Comparison of ENCODE assay signal across 16 cellular contexts in the genomic region with DNA sequence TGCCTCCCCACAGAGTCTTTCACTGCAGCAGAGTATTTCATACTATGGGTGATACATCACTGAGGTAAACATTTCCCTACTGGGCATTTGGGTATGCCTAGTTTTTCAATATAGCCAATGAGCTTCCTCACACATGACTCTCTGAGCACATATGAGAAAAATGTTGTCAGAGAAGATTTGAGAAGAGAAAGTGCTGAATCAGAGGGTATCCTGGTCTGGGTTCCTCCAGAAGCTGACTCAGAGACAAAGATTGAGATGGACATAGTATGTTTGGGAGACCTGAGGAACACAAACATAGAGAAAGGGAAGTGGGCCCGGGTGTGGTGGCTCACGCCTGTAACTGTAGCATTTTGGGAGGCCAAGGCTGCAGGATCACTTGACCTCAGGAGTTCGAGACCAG. TPM values are rescaled to one million over a fixed set of nuclear protein-coding genes. Genes with fewer than 3 reads are reported as not detected.
DNase-seq lines count a peak whose midpoint lies in the region; ATAC-seq, FAIRE-seq and TF ChIP-seq lines count a peak whose summit lies in the region.
"Had no signal": no experiment of that assay in that cellular context is flagged by ENCODE, and none has a peak within 500 bp of the region (broad histone marks: within the 10 kb centered on the region; RNA-seq: fewer than 3 reads in every experiment).

No MANE protein-coding gene starts in this region.

- TF ChIP-seq RAD21 in HepG2 (CRISPR knock-in tag; IDR thresholded peaks at IDR 0.05): no peak

- H3K4me2 ChIP-seq in HepG2 (ENCODE audit: low read depth, low read length): no peak overlapping the region

- H3K9ac ChIP-seq in HepG2 (ENCODE audit: insufficient read depth, low read depth, low read length) (no peak overlapping the region), endodermal cell (ENCODE audit: extremely low read depth, low read length, poor library complexity, severe bottlenecking) (no peak overlapping the region)

- FAIRE-seq in HepG2 (lab: Jason Lieb, UNC): no peak

- no peak for TF ChIP-seq POLR2A in HepG2 (IDR thresholded peaks at IDR 0.05; ENCODE audit: insufficient read depth in 1 of 2, low read depth in 2 of 2, low read length in 2 of 2)

- no peaks in the 10 kb centered on the region for H3K4me1 ChIP-seq in HepG2 (ENCODE audit: insufficient read depth, low read length)
- no peaks in the 10 kb centered on the region for H3K4me1 ChIP-seq in endodermal cell (ENCODE audit: control insufficient read depth, insufficient read depth, low read length)

- no peak overlapping the region for H2AFZ ChIP-seq in HepG2 (ENCODE audit: low read length)

- no peak for TF ChIP-seq CTCF in CD14-positive monocyte (IDR thresholded peaks at IDR 0.05)
- no peak for TF ChIP-seq CTCF in HepG2 (CRISPR knock-in tag; IDR thresholded peaks at IDR 0.05)
- no peak for TF ChIP-seq CTCF in endodermal cell (conservative IDR thresholded peaks at IDR 0.05)

- peaks cover 5 to 16% (median 11%) of the 10 kb centered on the region in 7 donors for H3K9me3 Mint-ChIP-seq in CD14-positive monocyte
- H3K9me3 Mint-ChIP-seq in endodermal cell: peaks cover 3% of the 10 kb centered on the region
- H3K9me3 Mint-ChIP-seq: memory B cell had no signal

- H3K36me3 Mint-ChIP-seq in CD14-positive monocyte (peaks cover 63 to 89% of the 10 kb centered on the region in 2 donors), endodermal cell (ENCODE audit: low read depth) (peaks cover 23% of the 10 kb centered on the region)

- in situ Hi-C loops in HepG2 (cut with HindIII; ENCODE audit: extremely low pct_ligation_motif_present, low pct_unique_long_range_greater_than_20kb): no loop called here

- H3K4me3 ChIP-seq in HepG2 (replicated peaks in 1 of 3; ENCODE audit: insufficient read depth in 1 of 3, low read depth in 2 of 3, low read length in 3 of 3): no peak overlapping the region
- no peak overlapping the region for H3K4me3 ChIP-seq in MG63
- no peak overlapping the region for H3K4me3 ChIP-seq in endodermal cell (ENCODE audit: low read length)

- POLR2A ChIA-PET in HepG2 (lab: Yijun Ruan, JAX): interaction anchor here (1.2 kb wide), 1 partner anchor 13 kb away, joined by 3 read pairs; the partner anchor contains the start of gene SLC8B1

- H3K27ac Mint-ChIP-seq in CD14-positive monocyte: peak overlapping the region; percentile 84 to 93 (median 90)
- no peak overlapping the region for H3K27ac Mint-ChIP-seq in endodermal cell
- H3K27ac Mint-ChIP-seq: memory B cell had no signal

- no peaks in the 10 kb centered on the region for H3K27me3 ChIP-seq in HepG2 (ENCODE audit: control insufficient read depth in 1 of 2, insufficient read depth in 2 of 2, low read length in 2 of 2)
- H3K27me3 ChIP-seq in MG63: no peaks in the 10 kb centered on the region
- no peaks in the 10 kb centered on the region for H3K27me3 ChIP-seq in endodermal cell (ENCODE audit: control insufficient read depth, insufficient read depth, low read length, poor library complexity, severe bottlenecking)

- no peaks in the 10 kb centered on the region for H3K9me3 ChIP-seq in HepG2 (ENCODE audit: low read length)
- H3K9me3 ChIP-seq in MG63: 0 out of 2 replicates have a peak, but pooled peaks cover 2% of the 10 kb centered on the region
- H3K9me3 ChIP-seq in endodermal cell (ENCODE audit: control insufficient read depth, low read length): peaks cover 5% of the 10 kb centered on the region

- ATAC-seq in HepG2 (no peak), HG02678 (IDR thresholded peaks at IDR 0.05; ENCODE audit: unreplicated experiment) (no peak)
- ATAC-seq: SK-N-SH treated with all-trans-retinoic acid at 6 μM for 48 hours; stimulated activated naive CD8-positive, alpha-beta T cell treated with anti-CD3 and anti-CD28 coated beads, Interleukin-15, amount 100 ng/mL, for 72 hours had no signal

- intact Hi-C loops in CD14-positive monocyte (cut with micrococcal nuclease) (loop anchor here in 1 of 2 donors (5.0 kb wide), 1 partner anchor 35 kb away; the partner anchor contains the start of gene PLBD2), HepG2 (cut with micrococcal nuclease; ENCODE audit: unreplicated experiment) (no loop called here)

- no TSS peak for BruUV-seq in HepG2 (replicated peaks; lab: Mats Ljungman, UMichigan)

- H3K4me3 Mint-ChIP-seq in CD14-positive monocyte (no peak overlapping the region), endodermal cell (no peak overlapping the region)
- H3K4me3 Mint-ChIP-seq: memory B cell; stimulated activated naive CD8-positive, alpha-beta T cell treated with anti-CD3 and anti-CD28 coated beads, Interleukin-15, amount 100 ng/mL, for 72 hours had no signal

- H4K20me1 ChIP-seq in HepG2 (ENCODE audit: insufficient read depth, low read length): no peaks in the 10 kb centered on the region

- no peak overlapping the region for H3K27ac ChIP-seq in HepG2 (ENCODE audit: extremely low read length, insufficient read depth, low read length)
- no peak overlapping the region for H3K27ac ChIP-seq in endodermal cell (ENCODE audit: low read depth, low read length)

- H3K36me3 ChIP-seq in HepG2 (replicated peaks in 1 of 2; ENCODE audit: control insufficient read depth in 1 of 2, insufficient read depth in 2 of 2, low read length in 2 of 2) (peaks cover 5 to 7% of the 10 kb centered on the region in 2 experiments; a peak in 1 of 5 replicates), MG63 (peaks cover 5% of the 10 kb centered on the region; the same call in 1 of the 2 replicates), endodermal cell (ENCODE audit: control insufficient read depth, insufficient read depth, low read length) (peaks cover 10% of the 10 kb centered on the region)

- H3K79me2 ChIP-seq in HepG2 (ENCODE audit: insufficient read depth, low read length): no peaks in the 10 kb centered on the region

- H3K27me3 Mint-ChIP-seq in CD14-positive monocyte (ENCODE audit: low read depth in 3 of 3) (peaks cover 0 to 2% (median 2%) of the 10 kb centered on the region in 3 donors), endodermal cell (ENCODE audit: insufficient read depth) (no peaks in the 10 kb centered on the region)
- H3K27me3 Mint-ChIP-seq: memory B cell; stimulated activated naive CD8-positive, alpha-beta T cell treated with anti-CD3 and anti-CD28 coated beads, Interleukin-15, amount 100 ng/mL, for 72 hours had no signal

- TF ChIP-seq EP300 in HepG2 (IDR thresholded peaks at IDR 0.05; ENCODE audit: low read depth in 2 of 2, low read length in 2 of 2) (no peak), HepG2 (CRISPR knock-in tag; IDR thresholded peaks at IDR 0.05; ENCODE audit: borderline replicate concordance) (no peak)

- DNase-seq in CD14-positive monocyte (ENCODE audit: low spot score) (peak; percentile 78), HS-5 (ENCODE audit: low read depth) (peak; percentile 76), amniotic stem cell (lab: John Stamatoyannopoulos, UW) (peak; percentile 28), HepG2 (ENCODE audit: low spot score) (no peak), MG63 (no peak), endodermal cell (no peak), superior temporal gyrus (ENCODE audit: extremely low spot score) (no peak)
- DNase-seq: Calu3; effector memory CD4-positive, alpha-beta T cell; hypothalamus; NCI-H524; stimulated activated CD4-positive, alpha-beta T cell treated with anti-CD3 and anti-CD28 coated beads, Interleukin-4, amount 100 ng/mL, for 1 hour; stimulated activated naive CD8-positive, alpha-beta T cell treated with anti-CD3 and anti-CD28 coated beads, Interleukin-15, amount 100 ng/mL, for 72 hours had no signal

- H3K4me1 Mint-ChIP-seq in CD14-positive monocyte (peaks cover 6% of the 10 kb centered on the region), endodermal cell (no peaks in the 10 kb centered on the region)

- WGBS in HepG2 (ENCODE audit: low lambda C conversion rate): 94% methylated on average over 3 of the region's 3 CpGs
- WGBS in endodermal cell (ENCODE audit: insufficient coverage in 1 of 2, insufficient read length in 1 of 2), 2 experiments: 95 to 100% methylated on average over 2 to 3 of the region's 3 CpGs

- CTCF ChIA-PET in HepG2 (lab: Yijun Ruan, JAX; ENCODE audit: low intra/inter-chr PET ratio, low total read pairs): no interaction called here

RNA-seq across cellular contexts. Expression of gene SLC8B1, which starts 12.6 kb away (rescaled TPM):
- 10 to 100 TPM; 21.6 to 32.4 TPM for polyA plus RNA-seq in CD14-positive monocyte
- total RNA-seq in HepG2 (2016; rRNA removed; fragmentation: Illumina TruSeq; extraction: Trizol): 3.3 and 6.8 TPM in 2 replicates
- total RNA-seq in HepG2 (2016; cell fraction: cytosol; rRNA removed; fragmentation: Illumina TruSeq; extraction: Trizol; ENCODE audit: low read depth): 1.4 and 1.8 TPM in 2 replicates
- 3.2 and 8.2 TPM in 2 replicates for total RNA-seq in HepG2 (2016; cell fraction: insoluble cytoplasmic fraction; rRNA removed; fragmentation: Illumina TruSeq; extraction: Trizol)
- total RNA-seq in HepG2 (2016; cell fraction: membrane; rRNA removed; fragmentation: Illumina TruSeq; extraction: Trizol): 3.1 TPM in 2 replicates
- total RNA-seq in HepG2 (2016; cell fraction: nucleus; rRNA removed; fragmentation: Illumina TruSeq; extraction: Trizol): 8.8 and 10.7 TPM in 2 replicates
- polyA plus RNA-seq in HepG2 (2011; rRNA removed): 8.0 and 10.8 TPM in 2 replicates
- polyA plus RNA-seq in HepG2 (2011; cell fraction: cytosol; rRNA removed): 6.6 and 7.8 TPM in 2 replicates
- polyA plus RNA-seq in HepG2 (2011; cell fraction: nucleus; rRNA removed): 20.3 and 24.2 TPM in 2 replicates
- polyA plus RNA-seq in HepG2 (2012): 3.0 and 3.5 TPM in 2 replicates
- polyA plus RNA-seq in HepG2 (2016; cell fraction: cytosol; fragmentation: Illumina TruSeq; extraction: Trizol; ENCODE audit: low read depth): 0.63 and 0.74 TPM in 2 replicates
- 3.0 and 3.7 TPM in 2 replicates for polyA plus RNA-seq in HepG2 (2016; cell fraction: insoluble cytoplasmic fraction; fragmentation: Illumina TruSeq; extraction: Trizol; ENCODE audit: low read depth)
- 1.5 and 2.2 TPM in 2 replicates for polyA plus RNA-seq in HepG2 (2016; cell fraction: membrane; fragmentation: Illumina TruSeq; extraction: Trizol; ENCODE audit: low read depth)
- polyA plus RNA-seq in HepG2 (2016; cell fraction: nucleus; fragmentation: Illumina TruSeq; extraction: Trizol; ENCODE audit: insufficient read depth, low read depth): 19.5 and 22.7 TPM in 2 replicates
- 25.8 and 85.0 TPM in 2 replicates for polyA minus RNA-seq in HepG2 (2011; rRNA and poly(A)+ RNA removed; ENCODE audit: low replicate concordance)
- polyA minus RNA-seq in HepG2 (2011; cell fraction: cytosol; rRNA and poly(A)+ RNA removed): 5.1 and 6.3 TPM in 2 replicates
- polyA minus RNA-seq in HepG2 (2011; cell fraction: nucleus; rRNA and poly(A)+ RNA removed): 6.6 and 7.5 TPM in 2 replicates
- total RNA-seq in MG63 (2014; rRNA removed; shearing (Covaris generic); ENCODE audit: low replicate concordance): 8.7 and 11.6 TPM in 2 replicates
- total RNA-seq in endodermal cell: 1 to 10 TPM; 6.9 to 9.1 TPM
- 8.2 TPM for polyA plus RNA-seq in endodermal cell (2013, experiment 1 of 2)
- polyA plus RNA-seq in endodermal cell (2013, experiment 2 of 2): 8.4 TPM

RNA-seq across cellular contexts. Expression of gene PLBD2, which starts 36.0 kb away (rescaled TPM):
- polyA plus RNA-seq in CD14-positive monocyte (10 to 100 TPM in 1 of 2 donors, 1 to 10 TPM in 1; 8.8 to 12.4 TPM), HepG2 (2011; rRNA removed) (6.7 and 9.2 TPM in 2 replicates)
- total RNA-seq in HepG2 (2016; rRNA removed; fragmentation: Illumina TruSeq; extraction: Trizol) (5.5 and 8.5 TPM in 2 replicates), endodermal cell (10 to 100 TPM; 19.6 to 27.6 TPM)
- 0.81 and 0.88 TPM in 2 replicates for total RNA-seq in HepG2 (2016; cell fraction: cytosol; rRNA removed; fragmentation: Illumina TruSeq; extraction: Trizol; ENCODE audit: low read depth)
- 7.0 and 7.8 TPM in 2 replicates for total RNA-seq in HepG2 (2016; cell fraction: insoluble cytoplasmic fraction; rRNA removed; fragmentation: Illumina TruSeq; extraction: Trizol)
- 2.5 and 3.2 TPM in 2 replicates for total RNA-seq in HepG2 (2016; cell fraction: membrane; rRNA removed; fragmentation: Illumina TruSeq; extraction: Trizol)
- total RNA-seq in HepG2 (2016; cell fraction: nucleus; rRNA removed; fragmentation: Illumina TruSeq; extraction: Trizol): 15.0 and 17.9 TPM in 2 replicates
- polyA plus RNA-seq in HepG2 (2011; cell fraction: cytosol; rRNA removed): 8.0 and 9.7 TPM in 2 replicates
- polyA plus RNA-seq in HepG2 (2011; cell fraction: nucleus; rRNA removed): 11.1 and 13.1 TPM in 2 replicates
- polyA plus RNA-seq in HepG2 (2012): 10.7 and 11.6 TPM in 2 replicates
- 1.7 and 1.8 TPM in 2 replicates for polyA plus RNA-seq in HepG2 (2016; cell fraction: cytosol; fragmentation: Illumina TruSeq; extraction: Trizol; ENCODE audit: low read depth)
- 7.6 and 10.5 TPM in 2 replicates for polyA plus RNA-seq in HepG2 (2016; cell fraction: insoluble cytoplasmic fraction; fragmentation: Illumina TruSeq; extraction: Trizol; ENCODE audit: low read depth)
- polyA plus RNA-seq in HepG2 (2016; cell fraction: membrane; fragmentation: Illumina TruSeq; extraction: Trizol; ENCODE audit: low read depth): 2.6 and 3.9 TPM in 2 replicates
- 33.1 and 37.0 TPM in 2 replicates for polyA plus RNA-seq in HepG2 (2016; cell fraction: nucleus; fragmentation: Illumina TruSeq; extraction: Trizol; ENCODE audit: insufficient read depth, low read depth)
- 12.2 and 26.0 TPM in 2 replicates for polyA minus RNA-seq in HepG2 (2011; rRNA and poly(A)+ RNA removed; ENCODE audit: low replicate concordance)
- 14.8 and 15.8 TPM in 2 replicates for polyA minus RNA-seq in HepG2 (2011; cell fraction: cytosol; rRNA and poly(A)+ RNA removed)
- polyA minus RNA-seq in HepG2 (2011; cell fraction: nucleus; rRNA and poly(A)+ RNA removed): 5.7 and 7.3 TPM in 2 replicates
- 5.2 and 6.8 TPM in 2 replicates for total RNA-seq in MG63 (2014; rRNA removed; shearing (Covaris generic); ENCODE audit: low replicate concordance)
- polyA plus RNA-seq in endodermal cell (2013, experiment 1 of 2): 25.2 TPM
- 24.0 TPM for polyA plus RNA-seq in endodermal cell (2013, experiment 2 of 2)

Comparison
In these comparisons a context has a peak if more than half of its experiments do, and no peak if none do; other contexts are left out.
1. DNase-seq: peak in CD14-positive monocyte (single experiment), HS-5 (single experiment) and amniotic stem cell (single experiment); none in HepG2 (single experiment), MG63 (single experiment), endodermal cell (single experiment) and superior temporal gyrus (single experiment).